In the genomic region with DNA sequence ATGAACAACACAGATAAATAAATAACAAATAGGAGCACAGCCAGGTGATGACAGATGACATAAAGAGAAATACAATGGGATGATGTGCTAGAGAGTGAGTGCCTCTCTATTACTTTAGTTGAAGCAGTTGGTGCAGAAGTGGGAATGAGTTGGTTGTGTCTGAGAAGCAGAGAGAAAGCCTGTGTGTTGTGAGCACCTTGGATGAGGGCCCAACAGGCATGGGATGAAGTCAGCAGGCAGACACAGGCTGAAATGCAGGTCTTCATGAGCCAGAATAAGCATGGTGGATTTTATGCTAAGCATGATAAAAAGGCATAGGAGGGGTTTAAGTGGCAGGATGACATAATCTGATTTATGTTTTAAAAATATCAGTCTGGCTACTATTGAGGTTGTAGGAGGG, we compare ENCODE assay signal across 22 cellular contexts.
"Had no signal": no experiment of that assay in that cellular context is flagged by ENCODE, and none has a peak within 500 bp of the region (broad histone marks: within the 10 kb centered on the region; RNA-seq: fewer than 3 reads in every experiment).

No MANE protein-coding gene starts in this region.

- DNase-seq: activated CD4-positive, alpha-beta T cell treated with anti-CD3 and anti-CD28 coated beads for 36 hours; activated CD4-positive, CD25-positive, alpha-beta regulatory T cell; activated effector memory CD4-positive, alpha-beta T cell treated with anti-CD3 and anti-CD28 coated beads, Interleukin-2, amount 50 U/mL, for 16 hours; activated naive CD4-positive, alpha-beta T cell treated with anti-CD3 and anti-CD28 coated beads for 36 hours; activated naive CD8-positive, alpha-beta T cell treated with anti-CD3 and anti-CD28 coated beads for 36 hours; activated T-cell treated with anti-CD3 and anti-CD28 coated beads for 4 hours; activated T-cell treated with anti-CD3 and anti-CD28 coated beads, Interleukin-2, amount 50 U/mL, for 72 hours; adrenal gland; aorta; body of pancreas; cerebellar nuclear complex; colonic mucosa; effector CD8-positive, alpha-beta T cell; islet precursor cell; left ventricle myocardium inferior; ovary; stimulated activated CD4-positive, alpha-beta T cell treated with anti-CD3 and anti-CD28 coated beads, Interleukin-1b, Interleukin-23, amount 100 ng/mL, for 48 hours; stimulated activated CD4-positive, alpha-beta T cell treated with anti-CD3 and anti-CD28 coated beads, Interleukin-4, amount 100 ng/mL, for 4 hours; stimulated activated CD8-positive, alpha-beta memory T cell treated with anti-CD3 and anti-CD28 coated beads, Interleukin-4, amount 100 ng/mL, for 48 hours; stimulated activated naive B cell treated with anti-CD40 and anti-IgM and Interleukin-4, amounts not matched to agents 10 μg/mL and 1 μg/mL and 100 μg/mL, for 72 hours; testis; trophoblast cell had no signal

- H3K27me3 Mint-ChIP-seq: activated CD4-positive, alpha-beta T cell treated with anti-CD3 and anti-CD28 coated beads for 36 hours; stimulated activated naive B cell treated with anti-CD40 and anti-IgM and Interleukin-4, amounts not matched to agents 10 μg/mL and 1 μg/mL and 100 μg/mL, for 72 hours had no signal

- H3K36me3 Mint-ChIP-seq: activated naive CD8-positive, alpha-beta T cell treated with anti-CD3 and anti-CD28 coated beads for 36 hours had no signal

- H3K27ac Mint-ChIP-seq: activated CD4-positive, alpha-beta T cell treated with anti-CD3 and anti-CD28 coated beads for 36 hours; activated naive CD4-positive, alpha-beta T cell treated with anti-CD3 and anti-CD28 coated beads for 36 hours; activated naive CD8-positive, alpha-beta T cell treated with anti-CD3 and anti-CD28 coated beads for 36 hours; activated T-cell treated with anti-CD3 and anti-CD28 coated beads, Interleukin-2, amount 50 U/mL, for 72 hours; stimulated activated naive B cell treated with anti-CD40 and anti-IgM and Interleukin-4, amounts not matched to agents 10 μg/mL and 1 μg/mL and 100 μg/mL, for 72 hours had no signal

- H3K9me3 Mint-ChIP-seq: activated naive CD4-positive, alpha-beta T cell treated with anti-CD3 and anti-CD28 coated beads for 36 hours; activated naive CD8-positive, alpha-beta T cell treated with anti-CD3 and anti-CD28 coated beads for 36 hours; activated T-cell treated with anti-CD3 and anti-CD28 coated beads, Interleukin-2, amount 50 U/mL, for 72 hours; stimulated activated naive B cell treated with anti-CD40 and anti-IgM and Interleukin-4, amounts not matched to agents 10 μg/mL and 1 μg/mL and 100 μg/mL, for 72 hours had no signal

- H3K4me3 Mint-ChIP-seq: activated CD4-positive, alpha-beta T cell treated with anti-CD3 and anti-CD28 coated beads for 36 hours; activated naive CD4-positive, alpha-beta T cell treated with anti-CD3 and anti-CD28 coated beads for 36 hours; activated naive CD8-positive, alpha-beta T cell treated with anti-CD3 and anti-CD28 coated beads for 36 hours; activated T-cell treated with anti-CD3 and anti-CD28 coated beads, Interleukin-2, amount 50 U/mL, for 72 hours; stimulated activated naive B cell treated with anti-CD40 and anti-IgM and Interleukin-4, amounts not matched to agents 10 μg/mL and 1 μg/mL and 100 μg/mL, for 72 hours had no signal

- ATAC-seq: activated CD4-positive, alpha-beta T cell treated with anti-CD3 and anti-CD28 coated beads for 36 hours; activated T-cell treated with anti-CD3 and anti-CD28 coated beads, Interleukin-2, amount 50 U/mL, for 72 hours; body of pancreas; stimulated activated naive B cell treated with anti-CD40 and anti-IgM and Interleukin-4, amounts not matched to agents 10 μg/mL and 1 μg/mL and 100 μg/mL, for 72 hours had no signal

- H3K4me1 Mint-ChIP-seq: activated CD4-positive, alpha-beta T cell treated with anti-CD3 and anti-CD28 coated beads for 36 hours; activated naive CD8-positive, alpha-beta T cell treated with anti-CD3 and anti-CD28 coated beads for 36 hours had no signal
